2 cellular contexts compared by ENCODE assay signal in genomic region chr3:137772231-137772617, GRCh38.
TF ChIP-seq lines count a peak whose summit lies in the region.

No MANE protein-coding gene starts in this region.

TF ChIP-seq in SK-N-SH, 30 proteins besides CTCF, POLR2A, EP300 and RAD21 (continued from another document):
- TF ChIP-seq TAF1 (IDR thresholded peaks at IDR 0.05; ENCODE audit: borderline replicate concordance, low read depth, low read length) (no peak), NRF1 (IDR thresholded peaks at IDR 0.05; ENCODE audit: low read depth, low read length) (no peak), ZBTB33 (IDR thresholded peaks at IDR 0.05; ENCODE audit: borderline replicate concordance, low read depth) (no peak), MEF2A (IDR thresholded peaks at IDR 0.05; ENCODE audit: borderline replicate concordance, low read depth) (no peak), IRF3 (IDR thresholded peaks at IDR 0.05; ENCODE audit: low read depth, low read length) (no peak), MAX (IDR thresholded peaks at IDR 0.05; ENCODE audit: low read depth) (no peak), USF2 (IDR thresholded peaks at IDR 0.05; ENCODE audit: borderline replicate concordance, low read depth, low read length) (no peak), SMC3 (IDR thresholded peaks at IDR 0.05; ENCODE audit: low read depth, low read length) (no peak), JUND (IDR thresholded peaks at IDR 0.05) (no peak), RXRA (IDR thresholded peaks at IDR 0.05; ENCODE audit: borderline replicate concordance, low read depth) (no peak), SIN3A (IDR thresholded peaks at IDR 0.05; ENCODE audit: borderline replicate concordance, low read depth, low read length) (no peak), POLR2AphosphoS5 (IDR thresholded peaks at IDR 0.05; ENCODE audit: low read depth, low read length) (no peak), TCF12 (IDR thresholded peaks at IDR 0.05) (no peak), EZH2phosphoT487 (IDR thresholded peaks at IDR 0.05; ENCODE audit: borderline replicate concordance, low read depth) (no peak; the same call in 1 of the 2 replicates)

TF ChIP-seq in SK-N-SH treated with all-trans-retinoic acid at 6 μM for 48 hours, 23 proteins besides CTCF, POLR2A, EP300 and RAD21 (continued from another document):
- no peak for TF ChIP-seq CREB5 (CRISPR knock-in tag; IDR thresholded peaks at IDR 0.05; ENCODE audit: low read depth)
- no peak for TF ChIP-seq GLIS3 (CRISPR knock-in tag; IDR thresholded peaks at IDR 0.05)
- TF ChIP-seq ZC3H10 (CRISPR knock-in tag; IDR thresholded peaks at IDR 0.05): no peak
- TF ChIP-seq TOX (CRISPR knock-in tag; IDR thresholded peaks at IDR 0.05; ENCODE audit: borderline replicate concordance): no peak
- no peak for TF ChIP-seq RARB (CRISPR knock-in tag; IDR thresholded peaks at IDR 0.05)
- no peak for TF ChIP-seq ZNF565 (CRISPR knock-in tag; conservative IDR thresholded peaks at IDR 0.05; ENCODE audit: low read depth)
- TF ChIP-seq ZNF8 (CRISPR knock-in tag; IDR thresholded peaks at IDR 0.05): no peak
- no peak for TF ChIP-seq ZFP30 (CRISPR knock-in tag; IDR thresholded peaks at IDR 0.05)
- no peak for TF ChIP-seq CSRNP3 (CRISPR knock-in tag; IDR thresholded peaks at IDR 0.05)
- no peak for TF ChIP-seq ZFP3 (CRISPR knock-in tag; IDR thresholded peaks at IDR 0.05)
- TF ChIP-seq BACH2 (CRISPR knock-in tag; IDR thresholded peaks at IDR 0.05; ENCODE audit: borderline replicate concordance): no peak
